ENCODE assay signal across 15 cellular contexts in the genomic region with DNA sequence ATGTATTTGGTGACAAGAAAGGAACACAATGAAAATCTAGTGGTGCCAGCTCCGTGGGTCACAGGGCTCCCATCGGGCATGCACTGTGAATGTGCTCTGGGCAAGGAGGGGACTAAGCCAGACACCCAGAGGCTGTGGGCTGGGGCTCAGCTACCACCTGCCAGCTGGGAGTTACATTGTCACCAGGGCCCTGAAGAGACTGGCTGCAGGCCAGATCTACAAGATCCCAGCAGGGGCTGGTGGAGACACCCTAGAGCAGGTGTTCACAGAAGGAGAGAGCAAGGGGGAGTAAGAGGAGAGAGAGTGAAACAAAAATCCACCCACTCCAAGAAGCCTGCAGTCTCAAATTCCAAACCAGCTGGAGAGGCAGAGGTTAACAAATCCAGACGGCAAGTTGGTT.
A peak's percentile ranks its signal among the peaks of the same experiment; 100 is the strongest.
DNase-seq lines count a peak whose midpoint lies in the region; ATAC-seq lines count a peak whose summit lies in the region.
"Had no signal": no experiment of that assay in that cellular context is flagged by ENCODE, and none has a peak within 500 bp of the region (broad histone marks: within the 10 kb centered on the region; RNA-seq: fewer than 3 reads in every experiment).

No MANE protein-coding gene starts in this region.

- DNase-seq in DMS153 treated with DMSO at 0.1 percent for 48 hours (lab: John Stamatoyannopoulos, UW; ENCODE audit: unreplicated experiment) (peak; percentile 60), NCI-H1417 (lab: John Stamatoyannopoulos, UW) (peak; percentile 83 to 97 (median 87)), NCI-H2196 (lab: John Stamatoyannopoulos, UW; ENCODE audit: unreplicated experiment) (peak; percentile 75), SK-N-DZ (ENCODE audit: low spot score) (peak; percentile 36), NOMO-1 treated with DMSO at 0.1 percent for 48 hours (lab: John Stamatoyannopoulos, UW; ENCODE audit: unreplicated experiment) (no peak), AG20443 (ENCODE audit: low spot score) (no peak)
- DNase-seq: activated B cell treated with CpG ODN at 0.5 μM for 24 hours, AML-193, hypothalamus, kidney glomerular epithelial cell, NCI-H510A treated with DMSO at 0.1 percent for 48 hours, sigmoid colon, substantia nigra had no signal

- ATAC-seq in HG02981 (IDR thresholded peaks at IDR 0.05; ENCODE audit: unreplicated experiment) (no peak), HG02884 (IDR thresholded peaks at IDR 0.05; ENCODE audit: unreplicated experiment) (no peak)

Comparison
In these comparisons a context has a peak if more than half of its experiments do, and no peak if none do; other contexts are left out.
1. DNase-seq: peak in DMS153 treated with DMSO at 0.1 percent for 48 hours (single experiment), NCI-H1417 (3 of 3), NCI-H2196 (single experiment) and SK-N-DZ (single experiment); none in NOMO-1 treated with DMSO at 0.1 percent for 48 hours (single experiment) and AG20443 (single experiment).